Comparison of ENCODE assay signal across 27 cellular contexts in the genomic region with DNA sequence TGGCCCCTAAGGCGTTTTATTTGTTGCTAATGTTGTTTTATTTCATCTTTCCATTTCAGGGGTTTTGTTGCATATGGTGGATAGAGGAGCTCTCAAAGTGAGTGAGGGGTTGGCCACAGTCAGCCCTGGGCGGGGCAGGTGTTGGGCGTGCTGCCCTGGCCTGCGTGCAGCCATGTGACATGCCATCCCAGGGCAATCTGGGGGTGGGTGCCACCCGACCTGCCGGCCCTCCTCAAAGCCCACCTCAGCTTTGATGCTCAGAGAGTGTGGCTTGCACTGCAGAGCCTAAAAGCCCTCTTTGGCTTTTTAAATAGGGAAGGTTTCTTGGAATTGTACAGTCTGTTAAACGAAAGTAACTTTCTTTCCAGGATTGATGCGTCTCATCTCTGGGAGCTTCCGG. TPM values are rescaled to one million over a fixed set of nuclear protein-coding genes. Genes with fewer than 3 reads are reported as not detected.
DNase-seq lines count a peak whose midpoint lies in the region; ATAC-seq and TF ChIP-seq lines count a peak whose summit lies in the region.
"Had no signal": no experiment of that assay in that cellular context is flagged by ENCODE, and none has a peak within 500 bp of the region (broad histone marks: within the 10 kb centered on the region; RNA-seq: fewer than 3 reads in every experiment).

No MANE protein-coding gene starts in this region.

- no peak overlapping the region for H3K4me2 ChIP-seq in neural progenitor cell

- no peak overlapping the region for H2AFZ ChIP-seq in neural progenitor cell (replicated peaks)

- no peak overlapping the region for H3K9ac ChIP-seq in neural progenitor cell

- peaks cover 3% of the 10 kb centered on the region for H3K4me1 ChIP-seq in neural progenitor cell
- H3K4me1 ChIP-seq: HAP-1 had no signal

- no peaks in the 10 kb centered on the region for H3F3A ChIP-seq in neural progenitor cell (ENCODE audit: low read depth)

- H3K27ac ChIP-seq in neural progenitor cell = no peak overlapping the region
- H3K27ac ChIP-seq: 22Rv1 had no signal

- peaks cover 46% of the 10 kb centered on the region for H3K4me1 Mint-ChIP-seq in activated CD8-positive, alpha-beta T cell treated with anti-CD3 and anti-CD28 coated beads for 36 hours (ENCODE audit: low read depth)
- peaks cover 26% of the 10 kb centered on the region for H3K4me1 Mint-ChIP-seq in activated CD8-positive, alpha-beta T cell treated with anti-CD3 and anti-CD28 coated beads, Interleukin-2, amount 10 ng/mL, durations not matched to agents 7 days and 5 days (ENCODE audit: low read depth)
- peaks cover 49% of the 10 kb centered on the region for H3K4me1 Mint-ChIP-seq in central memory CD8-positive, alpha-beta T cell
- H3K4me1 Mint-ChIP-seq in mesothelial cell of epicardium = peaks cover 79% of the 10 kb centered on the region
- peaks cover 46% of the 10 kb centered on the region for H3K4me1 Mint-ChIP-seq in stimulated activated effector memory CD8-positive, alpha-beta T cell treated with anti-CD3 and anti-CD28 coated beads, Interleukin-12 subunit alpha, Interleukin-12 subunit beta, amount 100 ng/mL, for 72 hours
- peaks cover 29% of the 10 kb centered on the region for H3K4me1 Mint-ChIP-seq in neural progenitor cell

- no peak overlapping the region for H3K4me3 Mint-ChIP-seq in activated CD8-positive, alpha-beta T cell treated with anti-CD3 and anti-CD28 coated beads for 36 hours
- no peak overlapping the region for H3K4me3 Mint-ChIP-seq in activated CD8-positive, alpha-beta T cell treated with anti-CD3 and anti-CD28 coated beads, Interleukin-2, amount 10 ng/mL, durations not matched to agents 7 days and 5 days
- H3K4me3 Mint-ChIP-seq in central memory CD8-positive, alpha-beta T cell = peak overlapping the region; percentile 19
- H3K4me3 Mint-ChIP-seq in mesothelial cell of epicardium (no peak overlapping the region), neural progenitor cell (no peak overlapping the region)
- peak overlapping the region; percentile 16 for H3K4me3 Mint-ChIP-seq in stimulated activated effector memory CD8-positive, alpha-beta T cell treated with anti-CD3 and anti-CD28 coated beads, Interleukin-12 subunit alpha, Interleukin-12 subunit beta, amount 100 ng/mL, for 72 hours
- H3K4me3 Mint-ChIP-seq: B cell, CD14-positive monocyte, HFFc6 had no signal

- no peak for ATAC-seq in activated CD8-positive, alpha-beta T cell treated with anti-CD3 and anti-CD28 coated beads for 36 hours
- ATAC-seq in activated CD8-positive, alpha-beta T cell treated with anti-CD3 and anti-CD28 coated beads, Interleukin-2, amount 10 ng/mL, durations not matched to agents 7 days and 5 days = no peak
- ATAC-seq in central memory CD8-positive, alpha-beta T cell (replicated peaks; ENCODE audit: extremely low read depth, poor library complexity, severe bottlenecking) = no peak
- ATAC-seq in stimulated activated effector memory CD8-positive, alpha-beta T cell treated with anti-CD3 and anti-CD28 coated beads, Interleukin-12 subunit alpha, Interleukin-12 subunit beta, amount 100 ng/mL, for 72 hours = no peak
- ATAC-seq: GM12878, PC-3 had no signal

- POLR2A ChIA-PET in activated CD8-positive, alpha-beta T cell treated with anti-CD3 and anti-CD28 coated beads for 36 hours (lab: Charles Lee) = interaction anchor here (0.6 to 2.1 kb wide), 3 partner anchors 11 to 18 kb away, joined by 3 to 9 read pairs (median 3); a partner anchor contains a TSS
- POLR2A ChIA-PET in activated CD8-positive, alpha-beta T cell treated with anti-CD3 and anti-CD28 coated beads, Interleukin-2, amount 10 ng/mL, durations not matched to agents 7 days and 5 days (lab: Charles Lee) = interaction anchor here (0.6 kb wide), 1 partner anchor 20 kb away, joined by 3 read pairs; a partner anchor contains a TSS

- no peaks in the 10 kb centered on the region for H3K9me3 Mint-ChIP-seq in activated CD8-positive, alpha-beta T cell treated with anti-CD3 and anti-CD28 coated beads for 36 hours
- H3K9me3 Mint-ChIP-seq in activated CD8-positive, alpha-beta T cell treated with anti-CD3 and anti-CD28 coated beads, Interleukin-2, amount 10 ng/mL, durations not matched to agents 7 days and 5 days (ENCODE audit: insufficient read depth) = no peaks in the 10 kb centered on the region
- H3K9me3 Mint-ChIP-seq in central memory CD8-positive, alpha-beta T cell = no peaks in the 10 kb centered on the region
- H3K9me3 Mint-ChIP-seq in mesothelial cell of epicardium = no peaks in the 10 kb centered on the region
- H3K9me3 Mint-ChIP-seq in stimulated activated effector memory CD8-positive, alpha-beta T cell treated with anti-CD3 and anti-CD28 coated beads, Interleukin-12 subunit alpha, Interleukin-12 subunit beta, amount 100 ng/mL, for 72 hours = no peaks in the 10 kb centered on the region
- no peaks in the 10 kb centered on the region for H3K9me3 Mint-ChIP-seq in neural progenitor cell
- H3K9me3 Mint-ChIP-seq: CD14-positive monocyte, HFFc6 had no signal

- H3K27ac Mint-ChIP-seq in activated CD8-positive, alpha-beta T cell treated with anti-CD3 and anti-CD28 coated beads for 36 hours = peak overlapping the region; percentile 55
- no peak overlapping the region for H3K27ac Mint-ChIP-seq in activated CD8-positive, alpha-beta T cell treated with anti-CD3 and anti-CD28 coated beads, Interleukin-2, amount 10 ng/mL, durations not matched to agents 7 days and 5 days
- H3K27ac Mint-ChIP-seq in central memory CD8-positive, alpha-beta T cell (ENCODE audit: low read depth) = peak overlapping the region; percentile 44
- H3K27ac Mint-ChIP-seq in mesothelial cell of epicardium (peak overlapping the region; percentile 97), neural progenitor cell (no peak overlapping the region)
- no peak overlapping the region for H3K27ac Mint-ChIP-seq in stimulated activated effector memory CD8-positive, alpha-beta T cell treated with anti-CD3 and anti-CD28 coated beads, Interleukin-12 subunit alpha, Interleukin-12 subunit beta, amount 100 ng/mL, for 72 hours
- H3K27ac Mint-ChIP-seq: B cell, HFFc6 had no signal

- H3K27me3 ChIP-seq in neural progenitor cell = no peaks in the 10 kb centered on the region

- H3K36me3 Mint-ChIP-seq in activated CD8-positive, alpha-beta T cell treated with anti-CD3 and anti-CD28 coated beads for 36 hours (ENCODE audit: low read depth) = peaks cover 10% of the 10 kb centered on the region
- H3K36me3 Mint-ChIP-seq in activated CD8-positive, alpha-beta T cell treated with anti-CD3 and anti-CD28 coated beads, Interleukin-2, amount 10 ng/mL, durations not matched to agents 7 days and 5 days (ENCODE audit: low read depth) = peaks cover 5% of the 10 kb centered on the region
- H3K36me3 Mint-ChIP-seq in central memory CD8-positive, alpha-beta T cell (ENCODE audit: insufficient read depth) = peaks cover 5% of the 10 kb centered on the region
- peaks cover 5% of the 10 kb centered on the region for H3K36me3 Mint-ChIP-seq in mesothelial cell of epicardium
- peaks cover 8% of the 10 kb centered on the region for H3K36me3 Mint-ChIP-seq in stimulated activated effector memory CD8-positive, alpha-beta T cell treated with anti-CD3 and anti-CD28 coated beads, Interleukin-12 subunit alpha, Interleukin-12 subunit beta, amount 100 ng/mL, for 72 hours
- H3K36me3 Mint-ChIP-seq in neural progenitor cell = no peaks in the 10 kb centered on the region

- H3K9me3 ChIP-seq in neural progenitor cell (ENCODE audit: low read depth) = no peaks in the 10 kb centered on the region
- H3K9me3 ChIP-seq: HAP-1 had no signal

- H3K79me2 ChIP-seq in neural progenitor cell (ENCODE audit: low read depth) = no peaks in the 10 kb centered on the region

- CTCF ChIA-PET in activated CD8-positive, alpha-beta T cell treated with anti-CD3 and anti-CD28 coated beads for 36 hours (lab: Charles Lee) = interaction anchor here (0.7 to 1.5 kb wide), 3 partner anchors 8 to 810 kb away, joined by 3 to 6 read pairs (median 3); no protein-coding TSS in a partner anchor
- CTCF ChIA-PET in activated CD8-positive, alpha-beta T cell treated with anti-CD3 and anti-CD28 coated beads, Interleukin-2, amount 10 ng/mL, durations not matched to agents 7 days and 5 days (lab: Charles Lee) = interaction anchor here (1.1 kb wide), 1 partner anchor 17 kb away, joined by 3 read pairs; no protein-coding TSS in a partner anchor

- no peaks in the 10 kb centered on the region for H3K27me3 Mint-ChIP-seq in activated CD8-positive, alpha-beta T cell treated with anti-CD3 and anti-CD28 coated beads for 36 hours
- no peaks in the 10 kb centered on the region for H3K27me3 Mint-ChIP-seq in activated CD8-positive, alpha-beta T cell treated with anti-CD3 and anti-CD28 coated beads, Interleukin-2, amount 10 ng/mL, durations not matched to agents 7 days and 5 days (ENCODE audit: low read depth)
- no peaks in the 10 kb centered on the region for H3K27me3 Mint-ChIP-seq in central memory CD8-positive, alpha-beta T cell
- H3K27me3 Mint-ChIP-seq in mesothelial cell of epicardium (ENCODE audit: low read depth) = no peaks in the 10 kb centered on the region
- H3K27me3 Mint-ChIP-seq in neural progenitor cell (ENCODE audit: insufficient read depth, low read depth) = peaks cover 4% of the 10 kb centered on the region
- H3K27me3 Mint-ChIP-seq: B cell had no signal

- no peak for TF ChIP-seq CTCF in activated CD8-positive, alpha-beta T cell treated with anti-CD3 and anti-CD28 coated beads for 36 hours (IDR thresholded peaks at IDR 0.05)
- TF ChIP-seq CTCF in mesothelial cell of epicardium (IDR thresholded peaks at IDR 0.05; ENCODE audit: unreplicated experiment) = no peak
- TF ChIP-seq CTCF in neural progenitor cell (IDR thresholded peaks at IDR 0.05) = no peak

- no peak for DNase-seq in activated CD8-positive, alpha-beta T cell treated with anti-CD3 and anti-CD28 coated beads for 36 hours
- DNase-seq in activated CD8-positive, alpha-beta T cell treated with anti-CD3 and anti-CD28 coated beads, Interleukin-2, amount 10 ng/mL, durations not matched to agents 7 days and 5 days = no peak
- no peak for DNase-seq in central memory CD8-positive, alpha-beta T cell (ENCODE audit: low spot score in 2 of 2)
- DNase-seq in mesothelial cell of epicardium (ENCODE audit: low spot score in 2 of 2, unreplicated experiment in 2 of 2) (no peak), neural progenitor cell (ENCODE audit: low spot score) (no peak), DMS 273 (lab: John Stamatoyannopoulos, UW; ENCODE audit: unreplicated experiment) (no peak)
- no peak for DNase-seq in stimulated activated effector memory CD8-positive, alpha-beta T cell treated with anti-CD3 and anti-CD28 coated beads, Interleukin-12 subunit alpha, Interleukin-12 subunit beta, amount 100 ng/mL, for 72 hours (ENCODE audit: low spot score in 2 of 2)
- no peak for DNase-seq in activated CD8-positive, alpha-beta memory T cell treated with anti-CD3 and anti-CD28 coated beads, Interleukin-2, amount 50 U/mL, for 4 hours
- DNase-seq: COR-L47; EL; GDM1; GOT3; HFFc6; KBM-7; MV-4-11; NCI-H1105 treated with DMSO at 0.1 percent for 48 hours; NCI-H1930; NCI-H446; NCI-H526; NCI-H82; NK-92 treated with Interleukin-12 subunit alpha and Interleukin-12 subunit beta, amount 100 ng/mL, for 24 hours; PC-3 had no signal

- H3K4me3 ChIP-seq in neural progenitor cell = no peak overlapping the region
- H3K4me3 ChIP-seq: GM12878, HAP-1 had no signal

- intact Hi-C loops in activated CD8-positive, alpha-beta T cell treated with anti-CD3 and anti-CD28 coated beads for 36 hours (cut with micrococcal nuclease) = no loop called here

- no peaks in the 10 kb centered on the region for H4K20me1 ChIP-seq in neural progenitor cell (ENCODE audit: low read depth)

- no peaks in the 10 kb centered on the region for H3K36me3 ChIP-seq in neural progenitor cell
- H3K36me3 ChIP-seq: HAP-1 had no signal

RNA-seq across cellular contexts. Expression of a gene that starts 18.4 kb away (rescaled TPM):
- total RNA-seq in activated CD8-positive, alpha-beta T cell treated with anti-CD3 and anti-CD28 coated beads for 36 hours = 10 to 100 TPM; 10.8 to 11.0 TPM
- total RNA-seq in activated CD8-positive, alpha-beta T cell treated with anti-CD3 and anti-CD28 coated beads, Interleukin-2, amount 10 ng/mL, durations not matched to agents 7 days and 5 days = 10 to 100 TPM; 16.7 to 16.8 TPM
- 48.6 to 50.6 TPM (median 50.0 TPM) in 3 replicates for total RNA-seq in mesothelial cell of epicardium
- total RNA-seq in neural progenitor cell (ENCODE audit: low replicate concordance) = 0.06 and 0.15 TPM in 2 replicates

RNA-seq across cellular contexts. Expression of a gene that starts 20.0 kb away (rescaled TPM):
- 10 to 100 TPM; 20.0 to 21.1 TPM for total RNA-seq in activated CD8-positive, alpha-beta T cell treated with anti-CD3 and anti-CD28 coated beads for 36 hours
- total RNA-seq in activated CD8-positive, alpha-beta T cell treated with anti-CD3 and anti-CD28 coated beads, Interleukin-2, amount 10 ng/mL, durations not matched to agents 7 days and 5 days = 10 to 100 TPM; 21.8 to 21.9 TPM
- total RNA-seq in mesothelial cell of epicardium (47.0 to 52.6 TPM (median 52.1 TPM) in 3 replicates), neural progenitor cell (ENCODE audit: low replicate concordance) (7.5 and 13.0 TPM in 2 replicates)

Comparison
In these comparisons a context has a peak if more than half of its experiments do, and no peak if none do; other contexts are left out.
1. H3K27ac Mint-ChIP-seq: peak in activated CD8-positive, alpha-beta T cell treated with anti-CD3 and anti-CD28 coated beads for 36 hours (single experiment), central memory CD8-positive, alpha-beta T cell (single experiment) and mesothelial cell of epicardium (single experiment); none in activated CD8-positive, alpha-beta T cell treated with anti-CD3 and anti-CD28 coated beads, Interleukin-2, amount 10 ng/mL, durations not matched to agents 7 days and 5 days (single experiment), stimulated activated effector memory CD8-positive, alpha-beta T cell treated with anti-CD3 and anti-CD28 coated beads, Interleukin-12 subunit alpha, Interleukin-12 subunit beta, amount 100 ng/mL, for 72 hours (single experiment) and neural progenitor cell (single experiment).
2. H3K4me3 Mint-ChIP-seq: peak in central memory CD8-positive, alpha-beta T cell (single experiment) and stimulated activated effector memory CD8-positive, alpha-beta T cell treated with anti-CD3 and anti-CD28 coated beads, Interleukin-12 subunit alpha, Interleukin-12 subunit beta, amount 100 ng/mL, for 72 hours (single experiment); none in activated CD8-positive, alpha-beta T cell treated with anti-CD3 and anti-CD28 coated beads for 36 hours (single experiment), activated CD8-positive, alpha-beta T cell treated with anti-CD3 and anti-CD28 coated beads, Interleukin-2, amount 10 ng/mL, durations not matched to agents 7 days and 5 days (single experiment), mesothelial cell of epicardium (single experiment) and neural progenitor cell (single experiment).
3. RNA of a gene that starts 18.4 kb away (total RNA-seq): 48.6 to 50.6 TPM in mesothelial cell of epicardium, 16.7 to 16.8 TPM in activated CD8-positive, alpha-beta T cell treated with anti-CD3 and anti-CD28 coated beads, Interleukin-2, amount 10 ng/mL, durations not matched to agents 7 days and 5 days and 10.8 to 11.0 TPM in activated CD8-positive, alpha-beta T cell treated with anti-CD3 and anti-CD28 coated beads for 36 hours; 0.06 to 0.15 TPM in neural progenitor cell; every median in the first group is over 10 times any median in the second.